ENCODE assay signal across 14 cellular contexts in the genomic region with DNA sequence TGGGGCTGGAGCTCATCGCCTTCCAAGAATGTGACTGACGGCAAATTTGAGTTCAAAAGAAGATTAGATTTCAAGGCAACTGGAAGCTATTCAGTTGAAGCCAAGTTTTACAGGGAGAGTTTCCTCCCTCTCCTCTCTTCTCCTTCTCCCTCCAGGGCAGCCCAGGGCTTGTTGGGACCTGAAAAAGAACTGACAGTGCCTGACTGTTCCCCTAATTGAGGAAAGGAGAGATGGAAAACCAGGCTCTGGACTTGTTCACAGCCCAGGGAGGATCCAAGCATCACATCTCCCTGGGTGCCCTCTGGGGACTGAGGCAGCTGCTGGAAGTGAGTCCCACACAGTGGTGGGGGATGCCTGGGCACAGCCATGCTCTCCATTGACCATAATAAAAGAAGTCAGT.
"Had no signal": no experiment of that assay in that cellular context is flagged by ENCODE, and none has a peak within 500 bp of the region (broad histone marks: within the 10 kb centered on the region; RNA-seq: fewer than 3 reads in every experiment).

No MANE protein-coding gene starts in this region.

- H3K4me1 ChIP-seq: sigmoid colon had no signal

- H3K27ac Mint-ChIP-seq: activated CD4-positive, alpha-beta T cell treated with anti-CD3 and anti-CD28 coated beads, Interleukin-2, amount 10 ng/mL, durations not matched to agents 7 days and 5 days; activated naive CD4-positive, alpha-beta T cell treated with anti-CD3 and anti-CD28 coated beads for 36 hours; activated T-helper 17 cell treated with anti-CD3 and anti-CD28 coated beads, Interleukin-2, amount 50 U/mL, for 72 hours; effector memory CD8-positive, alpha-beta T cell; naive thymus-derived CD8-positive, alpha-beta T cell; T-helper 1 cell treated with Interleukin-12 subunit alpha and Interleukin-12 subunit beta and Interleukin-4 antibody, amounts not matched to agents 30 μg/mL and 1 μg/mL, for 36 hours had no signal

- H3K4me1 Mint-ChIP-seq: activated CD4-positive, alpha-beta T cell treated with anti-CD3 and anti-CD28 coated beads, Interleukin-2, amount 10 ng/mL, durations not matched to agents 7 days and 5 days; activated T-helper 17 cell treated with anti-CD3 and anti-CD28 coated beads, Interleukin-2, amount 50 U/mL, for 72 hours; naive thymus-derived CD8-positive, alpha-beta T cell had no signal

- H3K4me3 ChIP-seq: mucosa of descending colon, sigmoid colon had no signal

- DNase-seq: activated CD4-positive, alpha-beta T cell treated with anti-CD3 and anti-CD28 coated beads, Interleukin-2, amount 10 ng/mL, durations not matched to agents 7 days and 5 days; activated CD4-positive, CD25-positive, alpha-beta regulatory T cell; activated naive CD4-positive, alpha-beta T cell treated with anti-CD3 and anti-CD28 coated beads for 36 hours; activated T-cell treated with anti-CD3 and anti-CD28 coated beads for 4 hours; effector memory CD8-positive, alpha-beta T cell; left colon; mucosa of descending colon; naive thymus-derived CD8-positive, alpha-beta T cell; sigmoid colon; stimulated activated CD4-positive, alpha-beta T cell treated with anti-CD3 and anti-CD28 coated beads, Interleukin-2, amount 100 ng/mL, for 24 hours; stimulated activated naive CD4-positive, alpha-beta T cell treated with Interleukin-2 at 50 U/mL for 16 hours; trophoblast cell had no signal

- H3K36me3 Mint-ChIP-seq: naive thymus-derived CD8-positive, alpha-beta T cell had no signal

- H3K27ac ChIP-seq: sigmoid colon had no signal

- H3K4me3 Mint-ChIP-seq: activated CD4-positive, alpha-beta T cell treated with anti-CD3 and anti-CD28 coated beads, Interleukin-2, amount 10 ng/mL, durations not matched to agents 7 days and 5 days; activated naive CD4-positive, alpha-beta T cell treated with anti-CD3 and anti-CD28 coated beads for 36 hours; activated T-helper 17 cell treated with anti-CD3 and anti-CD28 coated beads, Interleukin-2, amount 50 U/mL, for 72 hours; effector memory CD8-positive, alpha-beta T cell; naive thymus-derived CD8-positive, alpha-beta T cell; T-helper 1 cell treated with Interleukin-12 subunit alpha and Interleukin-12 subunit beta and Interleukin-4 antibody, amounts not matched to agents 30 μg/mL and 1 μg/mL, for 36 hours had no signal

- H3K27me3 ChIP-seq: sigmoid colon had no signal

- H3K9me3 Mint-ChIP-seq: activated CD4-positive, alpha-beta T cell treated with anti-CD3 and anti-CD28 coated beads, Interleukin-2, amount 10 ng/mL, durations not matched to agents 7 days and 5 days; activated naive CD4-positive, alpha-beta T cell treated with anti-CD3 and anti-CD28 coated beads for 36 hours; effector memory CD8-positive, alpha-beta T cell; T-helper 1 cell treated with Interleukin-12 subunit alpha and Interleukin-12 subunit beta and Interleukin-4 antibody, amounts not matched to agents 30 μg/mL and 1 μg/mL, for 36 hours had no signal

- ATAC-seq: activated T-helper 17 cell treated with anti-CD3 and anti-CD28 coated beads, Interleukin-2, amount 50 U/mL, for 72 hours; effector memory CD8-positive, alpha-beta T cell; left colon; mucosa of descending colon; naive thymus-derived CD8-positive, alpha-beta T cell had no signal

- H3K9me3 ChIP-seq: mucosa of descending colon, sigmoid colon had no signal

- H3K36me3 ChIP-seq: sigmoid colon had no signal
